Comparison of ENCODE assay signal across 1 cellular context in the genomic region with DNA sequence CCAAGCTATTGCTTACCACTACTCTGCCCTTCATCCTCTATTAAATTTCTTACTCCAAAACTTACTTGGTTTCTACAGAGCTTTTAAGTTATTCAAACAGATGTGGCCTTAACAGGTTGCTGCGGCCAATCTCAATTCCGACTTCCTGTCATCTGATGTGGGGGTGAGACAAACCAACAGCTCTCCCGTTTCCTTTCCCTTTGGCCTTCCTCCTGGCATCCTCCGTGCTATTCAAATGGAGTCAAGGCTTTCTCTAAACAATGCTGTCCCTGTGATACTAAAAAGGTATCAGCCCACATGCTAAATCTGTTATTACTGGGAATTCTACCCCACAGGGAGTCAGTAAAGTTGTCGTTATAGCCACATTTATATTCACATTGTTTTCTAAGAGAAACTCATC.
TF ChIP-seq lines count a peak whose summit lies in the region.

No MANE protein-coding gene starts in this region.

TF ChIP-seq in GM23338, 12 proteins besides CTCF, POLR2A, EP300 and RAD21:
- no peak for TF ChIP-seq EZH2 (IDR thresholded peaks at IDR 0.05; ENCODE audit: low read depth, unreplicated experiment)
- TF ChIP-seq, protein P1, sequence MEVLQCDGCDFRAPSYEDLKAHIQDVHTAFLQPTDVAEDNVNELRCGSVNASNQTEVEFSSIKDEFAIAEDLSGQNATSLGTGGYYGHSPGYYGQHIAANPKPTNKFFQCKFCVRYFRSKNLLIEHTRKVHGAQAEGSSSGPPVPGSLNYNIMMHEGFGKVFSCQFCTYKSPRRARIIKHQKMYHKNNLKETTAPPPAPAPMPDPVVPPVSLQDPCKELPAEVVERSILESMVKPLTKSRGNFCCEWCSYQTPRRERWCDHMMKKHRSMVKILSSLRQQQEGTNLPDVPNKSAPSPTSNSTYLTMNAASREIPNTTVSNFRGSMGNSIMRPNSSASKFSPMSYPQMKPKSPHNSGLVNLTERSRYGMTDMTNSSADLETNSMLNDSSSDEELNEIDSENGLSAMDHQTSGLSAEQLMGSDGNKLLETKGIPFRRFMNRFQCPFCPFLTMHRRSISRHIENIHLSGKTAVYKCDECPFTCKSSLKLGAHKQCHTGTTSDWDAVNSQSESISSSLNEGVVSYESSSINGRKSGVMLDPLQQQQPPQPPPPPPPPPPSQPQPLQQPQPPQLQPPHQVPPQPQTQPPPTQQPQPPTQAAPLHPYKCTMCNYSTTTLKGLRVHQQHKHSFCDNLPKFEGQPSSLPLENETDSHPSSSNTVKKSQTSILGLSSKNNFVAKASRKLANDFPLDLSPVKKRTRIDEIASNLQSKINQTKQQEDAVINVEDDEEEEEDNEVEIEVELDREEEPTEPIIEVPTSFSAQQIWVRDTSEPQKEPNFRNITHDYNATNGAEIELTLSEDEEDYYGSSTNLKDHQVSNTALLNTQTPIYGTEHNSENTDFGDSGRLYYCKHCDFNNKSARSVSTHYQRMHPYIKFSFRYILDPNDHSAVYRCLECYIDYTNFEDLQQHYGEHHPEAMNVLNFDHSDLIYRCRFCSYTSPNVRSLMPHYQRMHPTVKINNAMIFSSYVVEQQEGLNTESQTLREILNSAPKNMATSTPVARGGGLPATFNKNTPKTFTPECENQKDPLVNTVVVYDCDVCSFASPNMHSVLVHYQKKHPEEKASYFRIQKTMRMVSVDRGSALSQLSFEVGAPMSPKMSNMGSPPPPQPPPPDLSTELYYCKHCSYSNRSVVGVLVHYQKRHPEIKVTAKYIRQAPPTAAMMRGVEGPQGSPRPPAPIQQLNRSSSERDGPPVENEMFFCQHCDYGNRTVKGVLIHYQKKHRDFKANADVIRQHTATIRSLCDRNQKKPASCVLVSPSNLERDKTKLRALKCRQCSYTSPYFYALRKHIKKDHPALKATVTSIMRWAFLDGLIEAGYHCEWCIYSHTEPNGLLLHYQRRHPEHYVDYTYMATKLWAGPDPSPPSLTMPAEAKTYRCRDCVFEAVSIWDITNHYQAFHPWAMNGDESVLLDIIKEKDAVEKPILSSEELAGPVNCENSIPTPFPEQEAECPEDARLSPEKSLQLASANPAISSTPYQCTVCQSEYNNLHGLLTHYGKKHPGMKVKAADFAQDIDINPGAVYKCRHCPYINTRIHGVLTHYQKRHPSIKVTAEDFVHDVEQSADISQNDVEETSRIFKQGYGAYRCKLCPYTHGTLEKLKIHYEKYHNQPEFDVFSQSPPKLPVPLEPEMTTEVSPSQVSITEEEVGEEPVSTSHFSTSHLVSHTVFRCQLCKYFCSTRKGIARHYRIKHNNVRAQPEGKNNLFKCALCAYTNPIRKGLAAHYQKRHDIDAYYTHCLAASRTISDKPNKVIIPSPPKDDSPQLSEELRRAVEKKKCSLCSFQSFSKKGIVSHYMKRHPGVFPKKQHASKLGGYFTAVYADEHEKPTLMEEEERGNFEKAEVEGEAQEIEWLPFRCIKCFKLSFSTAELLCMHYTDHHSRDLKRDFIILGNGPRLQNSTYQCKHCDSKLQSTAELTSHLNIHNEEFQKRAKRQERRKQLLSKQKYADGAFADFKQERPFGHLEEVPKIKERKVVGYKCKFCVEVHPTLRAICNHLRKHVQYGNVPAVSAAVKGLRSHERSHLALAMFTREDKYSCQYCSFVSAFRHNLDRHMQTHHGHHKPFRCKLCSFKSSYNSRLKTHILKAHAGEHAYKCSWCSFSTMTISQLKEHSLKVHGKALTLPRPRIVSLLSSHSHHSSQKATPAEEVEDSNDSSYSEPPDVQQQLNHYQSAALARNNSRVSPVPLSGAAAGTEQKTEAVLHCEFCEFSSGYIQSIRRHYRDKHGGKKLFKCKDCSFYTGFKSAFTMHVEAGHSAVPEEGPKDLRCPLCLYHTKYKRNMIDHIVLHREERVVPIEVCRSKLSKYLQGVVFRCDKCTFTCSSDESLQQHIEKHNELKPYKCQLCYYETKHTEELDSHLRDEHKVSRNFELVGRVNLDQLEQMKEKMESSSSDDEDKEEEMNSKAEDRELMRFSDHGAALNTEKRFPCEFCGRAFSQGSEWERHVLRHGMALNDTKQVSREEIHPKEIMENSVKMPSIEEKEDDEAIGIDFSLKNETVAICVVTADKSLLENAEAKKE (CRISPR knock-in tag; IDR thresholded peaks at IDR 0.05), result no peak
- TF ChIP-seq, protein P2, sequence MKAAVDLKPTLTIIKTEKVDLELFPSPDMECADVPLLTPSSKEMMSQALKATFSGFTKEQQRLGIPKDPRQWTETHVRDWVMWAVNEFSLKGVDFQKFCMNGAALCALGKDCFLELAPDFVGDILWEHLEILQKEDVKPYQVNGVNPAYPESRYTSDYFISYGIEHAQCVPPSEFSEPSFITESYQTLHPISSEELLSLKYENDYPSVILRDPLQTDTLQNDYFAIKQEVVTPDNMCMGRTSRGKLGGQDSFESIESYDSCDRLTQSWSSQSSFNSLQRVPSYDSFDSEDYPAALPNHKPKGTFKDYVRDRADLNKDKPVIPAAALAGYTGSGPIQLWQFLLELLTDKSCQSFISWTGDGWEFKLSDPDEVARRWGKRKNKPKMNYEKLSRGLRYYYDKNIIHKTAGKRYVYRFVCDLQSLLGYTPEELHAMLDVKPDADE (IDR thresholded peaks at IDR 0.05), result peak; percentile 40; the same call in 1 of the 2 replicates
TF ChIP-seq in GM23338: peak in this region for 1.
